Comparison of ENCODE assay signal across 9 cellular contexts in genomic region chr12:72264548-72265175, GRCh38. TPM values are rescaled to one million over a fixed set of nuclear protein-coding genes. Genes with fewer than 3 reads are reported as not detected.
DNase-seq lines count a peak whose midpoint lies in the region; ATAC-seq and TF ChIP-seq lines count a peak whose summit lies in the region.
"Had no signal": no experiment of that assay in that cellular context is flagged by ENCODE, and none has a peak within 500 bp of the region (broad histone marks: within the 10 kb centered on the region; RNA-seq: fewer than 3 reads in every experiment).

No MANE protein-coding gene starts in this region.

- 67 to 83% methylated on average over 1 of the region's 1 CpG for WGBS in lower leg skin, 2 donors

- no peak overlapping the region for H3K27ac Mint-ChIP-seq in GM23338
- no peak overlapping the region for H3K27ac Mint-ChIP-seq in activated T-helper 1 cell treated with anti-CD3 and anti-CD28 coated beads, Interleukin-12 subunit alpha, Interleukin-12 subunit beta, Interleukin-2, Interleukin-4 antibody, amounts not matched to agents 30 ng/mL and 10 ng/mL and 1 ng/mL, durations not matched to agents 14 hours and 24 hours and 36 hours
- H3K27ac Mint-ChIP-seq in activated naive CD8-positive, alpha-beta T cell treated with anti-CD3 and anti-CD28 coated beads for 36 hours: no peak overlapping the region

- no peak overlapping the region for H3K27ac ChIP-seq in GM23338 (ENCODE audit: low read depth)

- H3K27me3 Mint-ChIP-seq in GM23338 (ENCODE audit: insufficient read depth, low read depth, poor library complexity): no peaks in the 10 kb centered on the region
- no peaks in the 10 kb centered on the region for H3K27me3 Mint-ChIP-seq in activated T-helper 1 cell treated with anti-CD3 and anti-CD28 coated beads, Interleukin-12 subunit alpha, Interleukin-12 subunit beta, Interleukin-2, Interleukin-4 antibody, amounts not matched to agents 30 ng/mL and 10 ng/mL and 1 ng/mL, durations not matched to agents 14 hours and 24 hours and 36 hours (ENCODE audit: insufficient read depth)
- peaks cover 4% of the 10 kb centered on the region for H3K27me3 Mint-ChIP-seq in activated naive CD8-positive, alpha-beta T cell treated with anti-CD3 and anti-CD28 coated beads for 36 hours

- H4K20me1 ChIP-seq in GM23338 (replicated peaks; ENCODE audit: insufficient read depth): no peaks in the 10 kb centered on the region

- no peak for ATAC-seq in GM23338

- peaks cover 10% of the 10 kb centered on the region for H3K4me1 Mint-ChIP-seq in GM23338
- no peaks in the 10 kb centered on the region for H3K4me1 Mint-ChIP-seq in activated T-helper 1 cell treated with anti-CD3 and anti-CD28 coated beads, Interleukin-12 subunit alpha, Interleukin-12 subunit beta, Interleukin-2, Interleukin-4 antibody, amounts not matched to agents 30 ng/mL and 10 ng/mL and 1 ng/mL, durations not matched to agents 14 hours and 24 hours and 36 hours (ENCODE audit: low read depth)
- H3K4me1 Mint-ChIP-seq in activated naive CD8-positive, alpha-beta T cell treated with anti-CD3 and anti-CD28 coated beads for 36 hours: no peaks in the 10 kb centered on the region

- H3F3A ChIP-seq in GM23338 (replicated peaks; ENCODE audit: low read depth): no peaks in the 10 kb centered on the region

- H3K36me3 Mint-ChIP-seq in GM23338 (ENCODE audit: low read depth): no peaks in the 10 kb centered on the region
- no peaks in the 10 kb centered on the region for H3K36me3 Mint-ChIP-seq in activated T-helper 1 cell treated with anti-CD3 and anti-CD28 coated beads, Interleukin-12 subunit alpha, Interleukin-12 subunit beta, Interleukin-2, Interleukin-4 antibody, amounts not matched to agents 30 ng/mL and 10 ng/mL and 1 ng/mL, durations not matched to agents 14 hours and 24 hours and 36 hours (ENCODE audit: low read depth)
- no peaks in the 10 kb centered on the region for H3K36me3 Mint-ChIP-seq in activated naive CD8-positive, alpha-beta T cell treated with anti-CD3 and anti-CD28 coated beads for 36 hours

- no peak overlapping the region for H3K4me2 ChIP-seq in GM23338

- DNase-seq in AG09319 (ENCODE audit: extremely low read depth, low read depth) (no peak), GM23338 (ENCODE audit: low spot score) (peak; percentile 57), SK-MEL-5 (ENCODE audit: low read depth, low spot score) (peak; percentile 45), inferior parietal cortex (ENCODE audit: extremely low spot score) (peak; percentile 44), lower leg skin (ENCODE audit: low spot score in 2 of 2) (no peak), cardiac septum (ENCODE audit: low spot score) (no peak)
- no peak for DNase-seq in activated T-helper 1 cell treated with anti-CD3 and anti-CD28 coated beads, Interleukin-12 subunit alpha, Interleukin-12 subunit beta, Interleukin-2, Interleukin-4 antibody, amounts not matched to agents 30 ng/mL and 10 ng/mL and 1 ng/mL, durations not matched to agents 14 hours and 24 hours and 36 hours (ENCODE audit: low spot score)
- DNase-seq in activated naive CD8-positive, alpha-beta T cell treated with anti-CD3 and anti-CD28 coated beads for 36 hours: no peak
- DNase-seq: activated naive CD4-positive, alpha-beta T cell treated with anti-CD3 and anti-CD28 coated beads, Interleukin-2, amount 50 U/mL, for 16 hours had no signal

- H3K4me3 Mint-ChIP-seq in GM23338: no peak overlapping the region
- H3K4me3 Mint-ChIP-seq in activated T-helper 1 cell treated with anti-CD3 and anti-CD28 coated beads, Interleukin-12 subunit alpha, Interleukin-12 subunit beta, Interleukin-2, Interleukin-4 antibody, amounts not matched to agents 30 ng/mL and 10 ng/mL and 1 ng/mL, durations not matched to agents 14 hours and 24 hours and 36 hours: no peak overlapping the region
- H3K4me3 Mint-ChIP-seq in activated naive CD8-positive, alpha-beta T cell treated with anti-CD3 and anti-CD28 coated beads for 36 hours: no peak overlapping the region

- H3K4me1 ChIP-seq in GM23338 (ENCODE audit: insufficient read depth): 0 out of 2 replicates have a peak, but pooled peaks cover 10% of the 10 kb centered on the region

- H3K4me3 ChIP-seq in GM23338 (no peak overlapping the region), lower leg skin (ENCODE audit: low read depth, poor library complexity, severe bottlenecking) (no peak overlapping the region)

- intact Hi-C loops in activated T-helper 1 cell treated with anti-CD3 and anti-CD28 coated beads, Interleukin-12 subunit alpha, Interleukin-12 subunit beta, Interleukin-2, Interleukin-4 antibody, amounts not matched to agents 30 ng/mL and 10 ng/mL and 1 ng/mL, durations not matched to agents 14 hours and 24 hours and 36 hours (cut with micrococcal nuclease): loop anchor here (2.0 kb wide), 1 partner anchor 248 kb away; no protein-coding TSS in a partner anchor
- intact Hi-C loops in lower leg skin (cut with DNase I; ENCODE audit: low total_unique reads): no loop called here
- intact Hi-C loops in cardiac septum (cut with DNase I): no loop called here

- TF ChIP-seq POLR2A in lower leg skin (IDR thresholded peaks at IDR 0.05): no peak

- in situ Hi-C loops in SK-MEL-5 (cut with HindIII; ENCODE audit: low pct_unique_long_range_greater_than_20kb, low sequenced_read_pairs): no loop called here

- TF ChIP-seq CTCF in AG09319 (IDR thresholded peaks at IDR 0.05; ENCODE audit: low read depth, low read length) (peak; percentile 61), GM23338 (conservative IDR thresholded peaks at IDR 0.05; ENCODE audit: low read depth in 2 of 2) (peak; percentile 50 to 70), lower leg skin (IDR thresholded peaks at IDR 0.05) (no peak)

- no peaks in the 10 kb centered on the region for H3K9me2 ChIP-seq in GM23338 (ENCODE audit: insufficient read depth)

- H3K27me3 ChIP-seq in GM23338 (ENCODE audit: insufficient read depth): no peaks in the 10 kb centered on the region

- no peaks in the 10 kb centered on the region for H3K36me3 ChIP-seq in GM23338 (ENCODE audit: insufficient read depth)

- H3K9me3 Mint-ChIP-seq in GM23338: no peaks in the 10 kb centered on the region
- H3K9me3 Mint-ChIP-seq in activated T-helper 1 cell treated with anti-CD3 and anti-CD28 coated beads, Interleukin-12 subunit alpha, Interleukin-12 subunit beta, Interleukin-2, Interleukin-4 antibody, amounts not matched to agents 30 ng/mL and 10 ng/mL and 1 ng/mL, durations not matched to agents 14 hours and 24 hours and 36 hours: no peaks in the 10 kb centered on the region
- no peaks in the 10 kb centered on the region for H3K9me3 Mint-ChIP-seq in activated naive CD8-positive, alpha-beta T cell treated with anti-CD3 and anti-CD28 coated beads for 36 hours

- H2AFZ ChIP-seq in GM23338: no peak overlapping the region

- peaks cover 10% of the 10 kb centered on the region; the same call in 1 of the 2 replicates for H3K79me2 ChIP-seq in GM23338 (replicated peaks; ENCODE audit: insufficient read depth)

TF ChIP-seq in GM23338, 12 proteins besides CTCF, POLR2A, EP300 and RAD21 (continues in another document):
- TF ChIP-seq CREB1 (CRISPR knock-in tag; IDR thresholded peaks at IDR 0.05; ENCODE audit: low read depth) (no peak), POLR2AphosphoS5 (IDR thresholded peaks at IDR 0.05; ENCODE audit: low read depth) (no peak), STAT1 (IDR thresholded peaks at IDR 0.05; ENCODE audit: unreplicated experiment) (no peak), ZNF331 (CRISPR knock-in tag; IDR thresholded peaks at IDR 0.05; ENCODE audit: low read depth) (no peak), NANOG (IDR thresholded peaks at IDR 0.05; ENCODE audit: borderline replicate concordance) (no peak), ZNF114 (CRISPR knock-in tag; IDR thresholded peaks at IDR 0.05) (no peak), EZH2 (IDR thresholded peaks at IDR 0.05; ENCODE audit: low read depth, unreplicated experiment) (no peak), JUNB (IDR thresholded peaks at IDR 0.05; ENCODE audit: unreplicated experiment) (no peak), ETS1 (IDR thresholded peaks at IDR 0.05) (no peak)

RNA-seq across cellular contexts. Expression of gene TRHDE, which starts 7.5 kb away (rescaled TPM):
- total RNA-seq in GM23338 (2014; rRNA removed; shearing (Covaris generic)): 5.7 and 7.7 TPM in 2 replicates
- 1.3 and 1.5 TPM in 2 replicates for polyA plus RNA-seq in GM23338 (2016; fragmentation: Nextera tagmentation; extraction: Ambion mirVana)
- total RNA-seq in SK-MEL-5 (2014; rRNA removed; shearing (Covaris generic)): not detected in 2 replicates
- polyA plus RNA-seq in SK-MEL-5 (2015; cell fraction: cytosol; rRNA removed): not detected in 2 replicates
- polyA plus RNA-seq in SK-MEL-5 (2015; cell fraction: nucleus; rRNA removed): not detected in 2 replicates
- total RNA-seq in activated T-helper 1 cell treated with anti-CD3 and anti-CD28 coated beads, Interleukin-12 subunit alpha, Interleukin-12 subunit beta, Interleukin-2, Interleukin-4 antibody, amounts not matched to agents 30 ng/mL and 10 ng/mL and 1 ng/mL, durations not matched to agents 14 hours and 24 hours and 36 hours: not detected in 2 replicates
- total RNA-seq in lower leg skin: 1 to 10 TPM in 2 of 4 donors, under 1 TPM in 2; 0.49 to 5.8 (median 1.1) TPM
- 0.30 TPM for total RNA-seq in cardiac septum
- not detected for total RNA-seq in activated naive CD8-positive, alpha-beta T cell treated with anti-CD3 and anti-CD28 coated beads for 36 hours

Comparison
In these comparisons a context has a peak if more than half of its experiments do, and no peak if none do; other contexts are left out.
1. DNase-seq: peak in GM23338 (single experiment), SK-MEL-5 (single experiment) and inferior parietal cortex (single experiment); none in AG09319 (single experiment), activated T-helper 1 cell treated with anti-CD3 and anti-CD28 coated beads, Interleukin-12 subunit alpha, Interleukin-12 subunit beta, Interleukin-2, Interleukin-4 antibody, amounts not matched to agents 30 ng/mL and 10 ng/mL and 1 ng/mL, durations not matched to agents 14 hours and 24 hours and 36 hours (single experiment), lower leg skin (0 of 2), cardiac septum (single experiment) and activated naive CD8-positive, alpha-beta T cell treated with anti-CD3 and anti-CD28 coated beads for 36 hours (single experiment).
2. CTCF ChIP-seq: peak in AG09319 (single experiment) and GM23338 (2 of 2); none in lower leg skin (0 of 3).